Comparison of ENCODE assay signal across 8 cellular contexts in the genomic region with DNA sequence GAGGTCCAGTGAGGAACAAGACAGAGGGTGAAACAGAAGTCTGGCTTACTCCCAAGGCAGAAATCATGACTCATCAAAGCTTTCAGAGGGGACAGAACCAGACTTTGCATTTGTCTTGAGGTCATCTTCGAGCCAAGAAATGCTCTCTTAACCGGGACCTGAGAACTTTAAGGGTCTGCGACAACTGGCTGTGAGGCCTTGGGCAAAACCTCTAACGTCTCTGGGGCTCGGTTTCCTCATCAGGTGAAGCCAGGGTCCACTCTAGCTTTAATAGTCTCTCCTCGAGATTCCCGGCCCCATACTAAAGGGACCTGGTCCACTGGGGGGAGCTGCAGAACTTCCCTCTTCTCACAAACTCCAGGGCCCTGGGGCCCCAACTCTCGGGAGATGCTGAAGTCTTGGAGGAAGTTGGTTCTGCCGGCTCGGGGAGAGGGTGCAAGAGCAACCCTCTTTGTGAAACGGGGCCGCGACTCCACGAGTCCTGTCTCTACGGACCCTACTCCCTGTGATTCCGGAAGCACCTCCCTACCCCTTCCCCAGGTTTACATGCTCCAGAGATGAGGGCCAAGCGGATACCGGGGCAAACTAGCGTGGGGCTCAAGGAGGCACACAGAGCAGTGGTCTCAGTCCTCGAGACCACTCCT. TPM values are rescaled to one million over a fixed set of nuclear protein-coding genes. Genes with fewer than 3 reads are reported as not detected.
A peak's percentile ranks its signal among the peaks of the same experiment; 100 is the strongest.
DNase-seq lines count a peak whose midpoint lies in the region; ATAC-seq and TF ChIP-seq lines count a peak whose summit lies in the region.

No MANE protein-coding gene starts in this region.

- CTCF ChIA-PET in activated CD8-positive, alpha-beta T cell treated with anti-CD3 and anti-CD28 coated beads for 36 hours (lab: Charles Lee), result interaction anchor here (0.6 to 2.8 kb wide), 3 partner anchors 42 to 124 kb away, joined by 3 to 9 read pairs (median 5); no protein-coding TSS in a partner anchor

- no peak overlapping the region for H3K56ac ChIP-seq in H9 (ENCODE audit: insufficient read length, low read depth, low read length)
- H3K56ac ChIP-seq in mesendoderm (ENCODE audit: low read length), result peak overlapping the region; percentile 95

- no peak overlapping the region for H3T11ph ChIP-seq in H9 (ENCODE audit: low read length)

- POLR2A ChIA-PET in activated CD8-positive, alpha-beta T cell treated with anti-CD3 and anti-CD28 coated beads for 36 hours (lab: Charles Lee), result interaction anchor here (1.0 kb wide), 1 partner anchor 59 kb away, joined by 3 read pairs; no protein-coding TSS in a partner anchor

- WGBS in H9 (ENCODE audit: extremely low coverage, insufficient read length, low lambda C conversion rate), result no CpG with 5 or more reads among the region's 20 CpGs
- no CpG with 5 or more reads among the region's 20 CpGs for WGBS in mesendoderm (ENCODE audit: extremely low coverage, insufficient coverage, low lambda C conversion rate)

- no peaks in the 10 kb centered on the region for H3K4me1 ChIP-seq in H9 (ENCODE audit: insufficient read depth, low read length)
- H3K4me1 ChIP-seq in mesendoderm (ENCODE audit: control insufficient read depth, low read depth, low read length), result peaks cover 2% of the 10 kb centered on the region

- no peak overlapping the region for H2BK20ac ChIP-seq in H9 (ENCODE audit: low read depth, low read length, poor library complexity, severe bottlenecking)

- TF ChIP-seq CTCF in GM12864 (IDR thresholded peaks at IDR 0.05; ENCODE audit: low read depth, low read length, missing control alignments), result peak; percentile 45
- TF ChIP-seq CTCF in H9 (conservative IDR thresholded peaks at IDR 0.05), result peak; percentile 51; the same call in 2 of the 3 replicates
- no peak for TF ChIP-seq CTCF in activated CD8-positive, alpha-beta T cell treated with anti-CD3 and anti-CD28 coated beads for 36 hours (IDR thresholded peaks at IDR 0.05)
- peak; percentile 38 for TF ChIP-seq CTCF in epithelial cell of esophagus (IDR thresholded peaks at IDR 0.05; ENCODE audit: insufficient read depth, low read depth, low read length, missing control alignments)

- H4K5ac ChIP-seq in H9 (ENCODE audit: insufficient read length, low read depth, low read length), result no peak overlapping the region
- no peak overlapping the region for H4K5ac ChIP-seq in mesendoderm (ENCODE audit: low read length)

- H3K14ac ChIP-seq in H9 (ENCODE audit: insufficient read depth, low read length), result peak overlapping the region; percentile 74; the same call in 1 of the 2 replicates

- H3K23ac ChIP-seq in H9 (ENCODE audit: insufficient read length, low read depth, low read length) (no peak overlapping the region), mesendoderm (ENCODE audit: low read length) (no peak overlapping the region)

- peaks cover 0 to 2% of the 10 kb centered on the region in 2 experiments; a peak in 1 of 5 replicates for H3K9me3 Mint-ChIP-seq in H9
- no peaks in the 10 kb centered on the region for H3K9me3 Mint-ChIP-seq in activated CD8-positive, alpha-beta T cell treated with anti-CD3 and anti-CD28 coated beads for 36 hours
- H3K9me3 Mint-ChIP-seq in stimulated activated naive CD8-positive, alpha-beta T cell treated with anti-CD3 and anti-CD28 coated beads, Interleukin-15, Interleukin-2, amounts not matched to agents 100 ng/mL and 50 ng/mL, for 24 hours, result no peaks in the 10 kb centered on the region

- peak overlapping the region; percentile 36 for H3K9ac ChIP-seq in H9 (ENCODE audit: extremely low read depth, insufficient read length, low read length)
- H3K9ac ChIP-seq in mesendoderm (ENCODE audit: low read length), result peak overlapping the region; percentile 80

- peaks cover 66% of the 10 kb centered on the region for H3K27me3 Mint-ChIP-seq in H9 (ENCODE audit: low read depth)
- H3K27me3 Mint-ChIP-seq in activated CD8-positive, alpha-beta T cell treated with anti-CD3 and anti-CD28 coated beads for 36 hours, result peaks cover 38% of the 10 kb centered on the region
- H3K27me3 Mint-ChIP-seq in stimulated activated naive CD8-positive, alpha-beta T cell treated with anti-CD3 and anti-CD28 coated beads, Interleukin-15, Interleukin-2, amounts not matched to agents 100 ng/mL and 50 ng/mL, for 24 hours, result peaks cover 32% of the 10 kb centered on the region

- no peak overlapping the region for H2BK15ac ChIP-seq in H9 (ENCODE audit: low read depth, low read length)
- no peak overlapping the region for H2BK15ac ChIP-seq in mesendoderm (replicated peaks; ENCODE audit: low read depth)

- intact Hi-C loops in activated CD8-positive, alpha-beta T cell treated with anti-CD3 and anti-CD28 coated beads for 36 hours (cut with micrococcal nuclease), result no loop called here

- H3K9me3 ChIP-seq in H9 (ENCODE audit: control insufficient read depth, low read depth, low read length), result no peaks in the 10 kb centered on the region

- H3K4me3 ChIP-seq in GM12864 (ENCODE audit: low read depth, low read length), result peak overlapping the region; percentile 79
- peak overlapping the region; percentile 62 for H3K4me3 ChIP-seq in epithelial cell of esophagus (ENCODE audit: low read length)
- H3K4me3 ChIP-seq in mesendoderm (ENCODE audit: low read length), result peak overlapping the region; percentile 23

- peak overlapping the region; percentile 83 to 95 for H3K4me3 Mint-ChIP-seq in H9
- peak overlapping the region; percentile 91 for H3K4me3 Mint-ChIP-seq in activated CD8-positive, alpha-beta T cell treated with anti-CD3 and anti-CD28 coated beads for 36 hours
- peak overlapping the region; percentile 91 for H3K4me3 Mint-ChIP-seq in stimulated activated naive CD8-positive, alpha-beta T cell treated with anti-CD3 and anti-CD28 coated beads, Interleukin-15, Interleukin-2, amounts not matched to agents 100 ng/mL and 50 ng/mL, for 24 hours

- peak; percentile 27 for ATAC-seq in activated CD8-positive, alpha-beta T cell treated with anti-CD3 and anti-CD28 coated beads for 36 hours

- peak overlapping the region in 1 of 3 experiments; percentile 69; a peak in 1 of 7 replicates for H3K27ac Mint-ChIP-seq in H9
- H3K27ac Mint-ChIP-seq in activated CD8-positive, alpha-beta T cell treated with anti-CD3 and anti-CD28 coated beads for 36 hours, result peak overlapping the region; percentile 84
- H3K27ac Mint-ChIP-seq in stimulated activated naive CD8-positive, alpha-beta T cell treated with anti-CD3 and anti-CD28 coated beads, Interleukin-15, Interleukin-2, amounts not matched to agents 100 ng/mL and 50 ng/mL, for 24 hours, result peak overlapping the region; percentile 91

- peaks cover 21% of the 10 kb centered on the region for H3K23me2 ChIP-seq in H9 (ENCODE audit: insufficient read length, low read depth, low read length, poor library complexity, severe bottlenecking)

- no peak overlapping the region for H4K91ac ChIP-seq in H9 (ENCODE audit: insufficient read length, low read depth, low read length)

- H2AFZ ChIP-seq in H9 (ENCODE audit: low read length), result no peak overlapping the region

- peaks cover 12 to 18% of the 10 kb centered on the region in 2 experiments for H3K4me1 Mint-ChIP-seq in H9
- peaks cover 29% of the 10 kb centered on the region for H3K4me1 Mint-ChIP-seq in activated CD8-positive, alpha-beta T cell treated with anti-CD3 and anti-CD28 coated beads for 36 hours (ENCODE audit: low read depth)
- H3K4me1 Mint-ChIP-seq in stimulated activated naive CD8-positive, alpha-beta T cell treated with anti-CD3 and anti-CD28 coated beads, Interleukin-15, Interleukin-2, amounts not matched to agents 100 ng/mL and 50 ng/mL, for 24 hours (ENCODE audit: low read depth), result peaks cover 63% of the 10 kb centered on the region

- no peak overlapping the region for H3K18ac ChIP-seq in H9 (ENCODE audit: insufficient read length, low read depth, low read length)
- peak overlapping the region; percentile 44 for H3K18ac ChIP-seq in mesendoderm (ENCODE audit: low read length)

- H3K4ac ChIP-seq in H9 (ENCODE audit: low read depth, low read length), result no peak overlapping the region
- peak overlapping the region; percentile 87 for H3K4ac ChIP-seq in mesendoderm (ENCODE audit: low read depth, low read length)

- H3K79me2 ChIP-seq in H9 (ENCODE audit: insufficient read depth, low read length), result no peaks in the 10 kb centered on the region
- H3K79me2 ChIP-seq in mesendoderm (ENCODE audit: control insufficient read depth, insufficient read depth, low read length), result no peaks in the 10 kb centered on the region

- H2AK5ac ChIP-seq in H9 (ENCODE audit: insufficient read length, low read length) (no peak overlapping the region), mesendoderm (ENCODE audit: low read length) (no peak overlapping the region)

- peaks cover 16% of the 10 kb centered on the region; the same call in 1 of the 2 replicates for H3K27me3 ChIP-seq in H9 (ENCODE audit: insufficient read depth, low read length)
- peaks cover 6% of the 10 kb centered on the region for H3K27me3 ChIP-seq in mesendoderm (ENCODE audit: insufficient read depth, low read length, poor library complexity)

- H2BK5ac ChIP-seq in H9 (ENCODE audit: insufficient read length, low read length), result no peak overlapping the region
- H2BK5ac ChIP-seq in mesendoderm (ENCODE audit: low read length), result peak overlapping the region; percentile 72

- no peak overlapping the region for H4K8ac ChIP-seq in H9 (replicated peaks; ENCODE audit: insufficient read length, low read depth, low read length)
- H4K8ac ChIP-seq in mesendoderm (ENCODE audit: low read depth, low read length), result no peak overlapping the region

- H3K79me1 ChIP-seq in H9 (ENCODE audit: insufficient read depth, low read depth, low read length, poor library complexity, severe bottlenecking) (no peaks in the 10 kb centered on the region), mesendoderm (ENCODE audit: low read length) (no peaks in the 10 kb centered on the region)

- H3K4me2 ChIP-seq in H9 (ENCODE audit: insufficient read depth, insufficient read length, low read length), result peak overlapping the region; percentile 85
- H3K4me2 ChIP-seq in mesendoderm (ENCODE audit: low read length), result peak overlapping the region; percentile 89

- no peak overlapping the region for H2BK12ac ChIP-seq in H9 (ENCODE audit: insufficient read length, low read depth, low read length)

- no peaks in the 10 kb centered on the region for H4K20me1 ChIP-seq in H9 (ENCODE audit: control insufficient read depth, insufficient read depth, insufficient read length)

- no peaks in the 10 kb centered on the region for H3K36me3 Mint-ChIP-seq in H9 (ENCODE audit: insufficient read depth in 1 of 3, low read depth in 3 of 3)
- H3K36me3 Mint-ChIP-seq in activated CD8-positive, alpha-beta T cell treated with anti-CD3 and anti-CD28 coated beads for 36 hours (ENCODE audit: low read depth), result no peaks in the 10 kb centered on the region
- H3K36me3 Mint-ChIP-seq in stimulated activated naive CD8-positive, alpha-beta T cell treated with anti-CD3 and anti-CD28 coated beads, Interleukin-15, Interleukin-2, amounts not matched to agents 100 ng/mL and 50 ng/mL, for 24 hours (ENCODE audit: low read depth), result no peaks in the 10 kb centered on the region

- no peak for DNase-seq in GM12864 (ENCODE audit: low read depth)
- DNase-seq in H9, result peak; percentile 84
- DNase-seq in NCI-H1930 (lab: John Stamatoyannopoulos, UW), result peak; percentile 63 to 67
- DNase-seq in activated CD8-positive, alpha-beta T cell treated with anti-CD3 and anti-CD28 coated beads for 36 hours, result peak; percentile 49
- DNase-seq in epithelial cell of esophagus (ENCODE audit: low read depth), result peak; percentile 73
- peak; percentile 94 for DNase-seq in mesendoderm
- no peak for DNase-seq in NCI-H128 (lab: John Stamatoyannopoulos, UW; ENCODE audit: unreplicated experiment)

- H2BK120ac ChIP-seq in H9 (ENCODE audit: low read depth, low read length, poor library complexity, severe bottlenecking) (no peak overlapping the region), mesendoderm (ENCODE audit: low read depth, low read length) (no peak overlapping the region)

- H3K27ac ChIP-seq in H9 (ENCODE audit: insufficient read length, low read depth, low read length) (no peak overlapping the region), mesendoderm (ENCODE audit: low read depth, low read length) (peak overlapping the region; percentile 32)

- no peaks in the 10 kb centered on the region for H3K36me3 ChIP-seq in mesendoderm (ENCODE audit: control insufficient read depth, insufficient read depth, low read length)

RNA-seq across cellular contexts. Expression of a gene that starts 2.6 kb away (rescaled TPM):
- total RNA-seq in H9 (2021), result 0.15 and 0.50 TPM in 2 replicates
- total RNA-seq in activated CD8-positive, alpha-beta T cell treated with anti-CD3 and anti-CD28 coated beads for 36 hours, result 1 to 10 TPM; 1.5 to 2.1 TPM
- 0.70 TPM for polyA plus RNA-seq in mesendoderm (2013, experiment 1 of 2)
- polyA plus RNA-seq in mesendoderm (2013, experiment 2 of 2), result 0.80 TPM

Comparison
In these comparisons a context has a peak if more than half of its experiments do, and no peak if none do; other contexts are left out.
1. DNase-seq: peak in H9 (single experiment), NCI-H1930 (2 of 2), activated CD8-positive, alpha-beta T cell treated with anti-CD3 and anti-CD28 coated beads for 36 hours (single experiment), epithelial cell of esophagus (single experiment) and mesendoderm (single experiment); none in GM12864 (single experiment) and NCI-H128 (single experiment).
2. H3K4me3 ChIP-seq: peak in every context shown above with its lines; median percentile 79 in GM12864; 62 in epithelial cell of esophagus; 23 in mesendoderm.
3. Peak in every context shown above with its lines, with median percentiles within 50 percentile points of each other: H3K4me3 Mint-ChIP-seq.